In the genomic region with DNA sequence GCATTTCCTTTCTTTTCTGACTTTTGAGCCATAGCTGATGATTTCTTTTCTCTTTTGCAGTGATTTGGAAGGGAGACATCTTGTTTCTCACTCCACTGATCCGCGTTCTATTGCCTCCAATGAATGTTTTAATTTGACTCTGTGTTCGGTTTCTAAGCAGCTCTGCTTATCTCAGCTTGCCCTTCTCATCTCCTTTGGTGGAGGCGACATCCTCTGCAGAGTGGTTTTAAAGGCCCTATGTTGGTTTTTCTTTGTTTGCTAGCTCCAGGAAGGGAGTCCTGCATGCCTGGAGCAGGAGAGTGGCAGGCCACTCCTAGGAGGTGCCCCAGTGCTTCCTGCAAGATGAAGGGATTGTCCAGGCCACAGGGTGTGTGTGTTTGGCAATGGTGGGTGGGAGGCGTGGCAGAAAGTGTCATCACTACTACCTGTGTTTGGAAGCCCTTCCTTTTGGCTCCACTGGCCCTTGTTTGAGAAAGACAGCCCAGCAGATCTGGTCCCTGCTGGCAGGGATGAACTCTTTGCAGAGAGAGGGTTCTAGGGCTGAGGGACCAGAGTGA, we compare ENCODE assay signal across 21 cellular contexts. TPM values are rescaled to one million over a fixed set of nuclear protein-coding genes. Genes with fewer than 3 reads are reported as not detected.
DNase-seq lines count a peak whose midpoint lies in the region; ATAC-seq and TF ChIP-seq lines count a peak whose summit lies in the region.
"Had no signal": no experiment of that assay in that cellular context is flagged by ENCODE, and none has a peak within 500 bp of the region (broad histone marks: within the 10 kb centered on the region; RNA-seq: fewer than 3 reads in every experiment).

No MANE protein-coding gene starts in this region.

- peaks cover 8% of the 10 kb centered on the region for H3K9me3 Mint-ChIP-seq in chondrocyte (ENCODE audit: low read depth)

- peaks cover 28% of the 10 kb centered on the region for H3K27me3 Mint-ChIP-seq in chondrocyte (ENCODE audit: low read depth)

- H3K4me1 ChIP-seq in mucosa of descending colon (ENCODE audit: low read depth), result peaks cover 15% of the 10 kb centered on the region

- H3K36me3 Mint-ChIP-seq in chondrocyte (ENCODE audit: low read depth), result no peaks in the 10 kb centered on the region

- ATAC-seq in mucosa of descending colon, result peak; percentile 99
- ATAC-seq: stimulated activated naive B cell treated with anti-CD40 and anti-IgM and Interleukin-4, amounts not matched to agents 10 μg/mL and 1 μg/mL and 100 μg/mL, for 72 hours had no signal

- H3K27ac ChIP-seq in VCaP, result peak overlapping the region; percentile 84

- intact Hi-C loops in mucosa of descending colon (cut with DNase I, micrococcal nuclease), result no loop called here

- no peak overlapping the region for H3K27ac Mint-ChIP-seq in chondrocyte (ENCODE audit: unreplicated experiment)
- H3K27ac Mint-ChIP-seq: H9; naive B cell; stimulated activated naive B cell treated with anti-CD40 and anti-IgM and Interleukin-4, amounts not matched to agents 10 μg/mL and 1 μg/mL and 100 μg/mL, for 72 hours; T-helper 2 cell treated with Interferon-gamma antibody and Interleukin-4, amounts not matched to agents 5 μg/mL and 100 μg/mL, for 36 hours had no signal

- H3K4me3 Mint-ChIP-seq in chondrocyte (ENCODE audit: unreplicated experiment), result no peak overlapping the region
- H3K4me3 Mint-ChIP-seq: H9; naive B cell; stimulated activated naive B cell treated with anti-CD40 and anti-IgM and Interleukin-4, amounts not matched to agents 10 μg/mL and 1 μg/mL and 100 μg/mL, for 72 hours; T-helper 2 cell treated with Interferon-gamma antibody and Interleukin-4, amounts not matched to agents 5 μg/mL and 100 μg/mL, for 36 hours had no signal

- TF ChIP-seq CTCF in VCaP (conservative IDR thresholded peaks at IDR 0.05) (no peak), mucosa of descending colon (IDR thresholded peaks at IDR 0.05) (no peak), chondrocyte (IDR thresholded peaks at IDR 0.05) (no peak)

- H3K9me3 ChIP-seq in mucosa of descending colon, result no peaks in the 10 kb centered on the region

- H3K36me3 ChIP-seq in mucosa of descending colon (ENCODE audit: low read depth), result no peaks in the 10 kb centered on the region
- H3K36me3 ChIP-seq: upper lobe of left lung had no signal

- no peak overlapping the region for H3K4me3 ChIP-seq in mucosa of descending colon
- H3K4me3 ChIP-seq: upper lobe of left lung had no signal

- DNase-seq in DMS53 (lab: John Stamatoyannopoulos, UW), result peak; percentile 4
- DNase-seq in DMS53 treated with DMSO at 0.1 percent for 48 hours (lab: John Stamatoyannopoulos, UW; ENCODE audit: unreplicated experiment), result no peak
- peak; percentile 71 for DNase-seq in DMS153 treated with DMSO at 0.1 percent for 48 hours (lab: John Stamatoyannopoulos, UW; ENCODE audit: unreplicated experiment)
- DNase-seq in mucosa of descending colon, result peak; percentile 86 to 90 (median 87)
- no peak for DNase-seq in chondrocyte (ENCODE audit: low spot score)
- DNase-seq in RKO (ENCODE audit: low spot score), result no peak
- no peak for DNase-seq in NCI-H1930 (lab: John Stamatoyannopoulos, UW)
- DNase-seq: 8988T; activated CD4-positive, CD25-positive, alpha-beta regulatory T cell treated with anti-CD3 and anti-CD28 coated beads, Interleukin-2, amount 50 U/mL, for 72 hours; activated T-cell treated with anti-CD3 and anti-CD28 coated beads for 4 hours; DMS79 treated with DMSO at 0.1 percent for 48 hours; foreskin melanocyte; H9; MM.1S; naive B cell; NCI-H2171 treated with DMSO at 0.1 percent for 48 hours; stimulated activated naive B cell treated with anti-CD40 and anti-IgM and Interleukin-4, amounts not matched to agents 10 μg/mL and 1 μg/mL and 100 μg/mL, for 72 hours; upper lobe of left lung had no signal

- no peaks in the 10 kb centered on the region for H3K4me1 Mint-ChIP-seq in chondrocyte (ENCODE audit: low read depth)
- H3K4me1 Mint-ChIP-seq: naive B cell; stimulated activated naive B cell treated with anti-CD40 and anti-IgM and Interleukin-4, amounts not matched to agents 10 μg/mL and 1 μg/mL and 100 μg/mL, for 72 hours had no signal

RNA-seq across cellular contexts. Expression of gene SMPD3, which starts 13.6 kb away (rescaled TPM):
- total RNA-seq in mucosa of descending colon, result 10 to 100 TPM; 31.8 to 82.7 (median 62.3) TPM
- total RNA-seq in chondrocyte, result 0.07 TPM in 1 of 3 replicates, not detected in the others
- total RNA-seq: pulmonary artery endothelial cell had no signal

Comparison
In these comparisons a context has a peak if more than half of its experiments do, and no peak if none do; other contexts are left out.
1. DNase-seq: peak in DMS53 (single experiment), DMS153 treated with DMSO at 0.1 percent for 48 hours (single experiment) and mucosa of descending colon (3 of 3); none in DMS53 treated with DMSO at 0.1 percent for 48 hours (single experiment), chondrocyte (single experiment), RKO (single experiment) and NCI-H1930 (0 of 2).
2. RNA of gene SMPD3, which starts 13.6 kb away (total RNA-seq): 31.8 to 82.7 TPM in mucosa of descending colon; 0.07 TPM in chondrocyte; every median in the first group is over 10 times any median in the second.